12 cellular contexts compared by ENCODE assay signal in the genomic region with DNA sequence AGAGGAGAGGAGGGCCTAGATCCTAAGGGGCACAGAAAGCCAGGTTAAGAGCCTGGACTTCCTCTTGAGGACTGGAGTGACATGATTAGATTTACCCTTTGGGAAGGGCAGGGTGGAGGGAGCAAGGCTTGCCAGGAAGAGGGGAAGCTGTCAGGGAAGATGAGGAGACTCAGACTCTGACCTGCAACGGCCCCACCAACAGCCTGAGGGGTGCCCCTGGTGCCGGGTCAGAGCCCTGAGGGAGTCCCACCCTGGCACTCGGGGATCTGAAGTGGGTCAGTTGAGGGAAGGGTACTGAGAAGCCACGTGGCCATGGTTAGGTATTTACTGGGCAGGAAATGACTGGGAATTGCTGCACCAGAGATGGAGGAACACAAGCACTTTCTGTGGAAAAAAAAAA. TPM values are rescaled to one million over a fixed set of nuclear protein-coding genes. Genes with fewer than 3 reads are reported as not detected.
DNase-seq lines count a peak whose midpoint lies in the region; ATAC-seq, FAIRE-seq and TF ChIP-seq lines count a peak whose summit lies in the region.
"Had no signal": no experiment of that assay in that cellular context is flagged by ENCODE, and none has a peak within 500 bp of the region (broad histone marks: within the 10 kb centered on the region; RNA-seq: fewer than 3 reads in every experiment).

No MANE protein-coding gene starts in this region.

- H3K27me3 ChIP-seq in astrocyte (ENCODE audit: insufficient read depth, low read length), result no peaks in the 10 kb centered on the region
- H3K27me3 ChIP-seq in lung (ENCODE audit: control insufficient read depth, insufficient read depth), result no peaks in the 10 kb centered on the region
- no peaks in the 10 kb centered on the region for H3K27me3 ChIP-seq in subcutaneous abdominal adipose tissue (ENCODE audit: control insufficient read depth in 5 of 5, insufficient read depth in 4 of 5, low read length in 5 of 5)

- H3K79me2 ChIP-seq in astrocyte (ENCODE audit: insufficient read depth, low read length), result peaks cover 20% of the 10 kb centered on the region

- TF ChIP-seq CTCF in astrocyte (IDR thresholded peaks at IDR 0.05; ENCODE audit: insufficient read depth, low read depth, low read length), result no peak
- TF ChIP-seq CTCF in lung (IDR thresholded peaks at IDR 0.05; ENCODE audit: control extremely low read depth, extremely low read depth), result no peak

- no peak for FAIRE-seq in astrocyte (lab: Jason Lieb, UNC)
- FAIRE-seq: GM12891 had no signal

- H3K36me3 ChIP-seq in astrocyte (ENCODE audit: insufficient read depth, low read length) (no peaks in the 10 kb centered on the region), lung (ENCODE audit: control insufficient read depth in 2 of 2, insufficient read depth in 2 of 2, low read length in 2 of 2) (no peaks in the 10 kb centered on the region), subcutaneous abdominal adipose tissue (ENCODE audit: control insufficient read depth in 5 of 5, insufficient read depth in 5 of 5, low read length in 5 of 5) (peaks cover 0 to 19% (median 7%) of the 10 kb centered on the region in 5 donors)

- peaks cover 46% of the 10 kb centered on the region for H3K36me3 Mint-ChIP-seq in activated CD4-positive, alpha-beta T cell treated with anti-CD3 and anti-CD28 coated beads, Interleukin-2, amount 10 ng/mL, durations not matched to agents 24 days and 14 days (ENCODE audit: low read depth)
- peaks cover 8% of the 10 kb centered on the region for H3K36me3 Mint-ChIP-seq in astrocyte (ENCODE audit: low read depth, unreplicated experiment)

- peak overlapping the region; percentile 64 for H3K27ac ChIP-seq in astrocyte (ENCODE audit: low read depth, low read length)
- H3K27ac ChIP-seq in lung (ENCODE audit: low read depth in 1 of 2, low read length in 1 of 2), result peak overlapping the region; percentile 85 to 95
- H3K27ac ChIP-seq in subcutaneous abdominal adipose tissue (ENCODE audit: low read depth, low read length), result peak overlapping the region; percentile 91

- no peaks in the 10 kb centered on the region for H3K9me3 Mint-ChIP-seq in activated CD4-positive, alpha-beta T cell treated with anti-CD3 and anti-CD28 coated beads, Interleukin-2, amount 10 ng/mL, durations not matched to agents 24 days and 14 days
- no peaks in the 10 kb centered on the region for H3K9me3 Mint-ChIP-seq in astrocyte (ENCODE audit: unreplicated experiment)

- H2AFZ ChIP-seq in astrocyte (ENCODE audit: low read depth, low read length), result no peak overlapping the region

- 40 to 50% methylated on average over 4 of the region's 4 CpGs for WGBS in lung, 2 donors

- H3K4me1 ChIP-seq in astrocyte (ENCODE audit: insufficient read depth, low read length), result peaks cover 33% of the 10 kb centered on the region
- H3K4me1 ChIP-seq in lung (ENCODE audit: control insufficient read depth in 2 of 2, insufficient read depth in 2 of 2, low read length in 2 of 2), result peaks cover 9 to 10% of the 10 kb centered on the region in 2 donors
- H3K4me1 ChIP-seq in subcutaneous abdominal adipose tissue (ENCODE audit: control insufficient read depth in 5 of 5, insufficient read depth in 5 of 5, low read length in 5 of 5), result peaks cover 17 to 69% (median 50%) of the 10 kb centered on the region in 5 donors

- peak overlapping the region; percentile 93 for H3K27ac Mint-ChIP-seq in activated CD4-positive, alpha-beta T cell treated with anti-CD3 and anti-CD28 coated beads, Interleukin-2, amount 10 ng/mL, durations not matched to agents 24 days and 14 days
- H3K27ac Mint-ChIP-seq in astrocyte (ENCODE audit: unreplicated experiment), result peak overlapping the region; percentile 36

- peak overlapping the region; percentile 51 for H3K9ac ChIP-seq in astrocyte (ENCODE audit: low read length)
- H3K9ac ChIP-seq in subcutaneous abdominal adipose tissue (ENCODE audit: low read length in 5 of 5), result peak overlapping the region in 3 of 5 donors; percentile 7 to 72 (median 48)

- peak overlapping the region; percentile 77 for H3K4me3 Mint-ChIP-seq in activated CD4-positive, alpha-beta T cell treated with anti-CD3 and anti-CD28 coated beads, Interleukin-2, amount 10 ng/mL, durations not matched to agents 24 days and 14 days
- H3K4me3 Mint-ChIP-seq in astrocyte (ENCODE audit: unreplicated experiment), result no peak overlapping the region

- H3K27me3 Mint-ChIP-seq in activated CD4-positive, alpha-beta T cell treated with anti-CD3 and anti-CD28 coated beads, Interleukin-2, amount 10 ng/mL, durations not matched to agents 24 days and 14 days, result no peaks in the 10 kb centered on the region
- no peaks in the 10 kb centered on the region for H3K27me3 Mint-ChIP-seq in astrocyte (ENCODE audit: low read depth, unreplicated experiment)

- no peak overlapping the region for H3K4me3 ChIP-seq in astrocyte (ENCODE audit: insufficient read depth, low read depth, low read length)
- H3K4me3 ChIP-seq in lung, result no peak overlapping the region
- no peak overlapping the region for H3K4me3 ChIP-seq in subcutaneous abdominal adipose tissue (ENCODE audit: low read depth in 1 of 5, low read length in 5 of 5)

- H3K4me1 Mint-ChIP-seq in activated CD4-positive, alpha-beta T cell treated with anti-CD3 and anti-CD28 coated beads, Interleukin-2, amount 10 ng/mL, durations not matched to agents 24 days and 14 days, result peaks cover 39% of the 10 kb centered on the region
- peaks cover 11% of the 10 kb centered on the region for H3K4me1 Mint-ChIP-seq in astrocyte (ENCODE audit: low read depth, unreplicated experiment)

- H4K20me1 ChIP-seq in astrocyte (ENCODE audit: insufficient read depth, low read length), result peaks cover 7% of the 10 kb centered on the region

- ATAC-seq in lung (ENCODE audit: insufficient read depth, low FRiP score) (no peak), GM21447 (IDR thresholded peaks at IDR 0.05; ENCODE audit: unreplicated experiment) (no peak), GM19397 (IDR thresholded peaks at IDR 0.05; ENCODE audit: unreplicated experiment) (no peak)

- DNase-seq in activated CD4-positive, alpha-beta T cell treated with anti-CD3 and anti-CD28 coated beads, Interleukin-2, amount 10 ng/mL, durations not matched to agents 24 days and 14 days, result no peak
- no peak for DNase-seq in activated CD4-positive, alpha-beta T cell treated with anti-CD3 and anti-CD28 coated beads, Interleukin-2, amount 50 U/mL, for 1 hour
- no peak for DNase-seq in astrocyte (ENCODE audit: low read depth)
- DNase-seq in lung (ENCODE audit: low spot score), result no peak
- no peak for DNase-seq in NCI-H146 (lab: John Stamatoyannopoulos, UW)
- DNase-seq: ACHN, midbrain, NCI-H446 treated with DMSO at 0.1 percent for 48 hours had no signal

- intact Hi-C loops in activated CD4-positive, alpha-beta T cell treated with anti-CD3 and anti-CD28 coated beads, Interleukin-2, amount 10 ng/mL, durations not matched to agents 24 days and 14 days (cut with micrococcal nuclease), result no loop called here

- H3K9me3 ChIP-seq in astrocyte (ENCODE audit: insufficient read depth, low read depth, low read length) (no peaks in the 10 kb centered on the region), lung (ENCODE audit: control insufficient read depth in 2 of 2, insufficient read depth in 1 of 2, low read length in 1 of 2) (no peaks in the 10 kb centered on the region), subcutaneous abdominal adipose tissue (ENCODE audit: control insufficient read depth in 5 of 5, low read length in 5 of 5) (no peaks in the 10 kb centered on the region)

- H3K4me2 ChIP-seq in astrocyte (ENCODE audit: low read length), result no peak overlapping the region

RNA-seq across cellular contexts. Expression of a gene that starts 9.8 kb away (rescaled TPM):
- 133 and 134 TPM in 2 replicates for total RNA-seq in activated CD4-positive, alpha-beta T cell treated with anti-CD3 and anti-CD28 coated beads, Interleukin-2, amount 10 ng/mL, durations not matched to agents 24 days and 14 days
- total RNA-seq in astrocyte (172 and 182 TPM in 2 replicates), lung (100 to 1,000 TPM; 105 to 129 TPM)
- 100 to 1,000 TPM in 1 of 2 donors, 10 to 100 TPM in 1; 55.7 to 104 TPM for polyA plus RNA-seq in lung
